1 cellular context compared by ENCODE assay signal in the genomic region with DNA sequence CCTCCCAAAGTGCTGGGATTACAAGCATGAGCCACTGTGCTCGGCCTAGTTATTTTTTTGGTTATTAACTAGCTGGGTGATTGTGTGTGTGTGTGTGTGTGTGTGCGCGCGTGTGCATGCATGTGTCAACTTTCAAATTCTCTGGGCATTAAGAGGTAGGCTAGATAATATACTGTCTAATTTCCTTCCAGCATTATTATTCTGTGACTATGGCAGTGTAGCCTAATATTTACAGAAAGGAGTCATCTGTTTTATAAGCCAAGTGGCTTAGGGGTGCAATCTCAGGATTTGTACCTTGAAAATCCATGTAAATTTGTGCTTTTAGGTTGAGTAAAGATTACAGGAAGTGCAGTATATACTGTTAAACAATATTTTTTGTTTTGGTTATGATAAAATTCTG.
TF ChIP-seq lines count a peak whose summit lies in the region.

No MANE protein-coding gene starts in this region.

TF ChIP-seq in IMR-90, 13 proteins besides CTCF, POLR2A, EP300 and RAD21 (continued from another document):
- TF ChIP-seq, protein P1, sequence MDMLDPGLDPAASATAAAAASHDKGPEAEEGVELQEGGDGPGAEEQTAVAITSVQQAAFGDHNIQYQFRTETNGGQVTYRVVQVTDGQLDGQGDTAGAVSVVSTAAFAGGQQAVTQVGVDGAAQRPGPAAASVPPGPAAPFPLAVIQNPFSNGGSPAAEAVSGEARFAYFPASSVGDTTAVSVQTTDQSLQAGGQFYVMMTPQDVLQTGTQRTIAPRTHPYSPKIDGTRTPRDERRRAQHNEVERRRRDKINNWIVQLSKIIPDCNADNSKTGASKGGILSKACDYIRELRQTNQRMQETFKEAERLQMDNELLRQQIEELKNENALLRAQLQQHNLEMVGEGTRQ (IDR thresholded peaks at IDR 0.05; ENCODE audit: low read depth, low read length) = no peak
- TF ChIP-seq CHD1 (IDR thresholded peaks at IDR 0.05; ENCODE audit: low read depth, low read length) (no peak), CEBPB (IDR thresholded peaks at IDR 0.05; ENCODE audit: low read depth, low read length) (no peak), BHLHE40 (IDR thresholded peaks at IDR 0.05; ENCODE audit: low read depth, low read length) (no peak), MXI1 (IDR thresholded peaks at IDR 0.05; ENCODE audit: borderline replicate concordance, low read depth, low read length) (no peak), RFX5 (IDR thresholded peaks at IDR 0.05; ENCODE audit: low read depth, low read length) (no peak), SMC3 (IDR thresholded peaks at IDR 0.05; ENCODE audit: low read depth, low read length) (no peak), NFE2L2 (IDR thresholded peaks at IDR 0.05; ENCODE audit: low read depth, low read length) (no peak), MAZ (IDR thresholded peaks at IDR 0.05; ENCODE audit: borderline replicate concordance, low read depth, low read length) (no peak), MAFK (IDR thresholded peaks at IDR 0.05; ENCODE audit: low read depth, low read length) (no peak)
